ENCODE assay signal across 8 cellular contexts in genomic region chr11:116641561-116642045, GRCh38.
DNase-seq lines count a peak whose midpoint lies in the region; ATAC-seq and TF ChIP-seq lines count a peak whose summit lies in the region.

No MANE protein-coding gene starts in this region.

- no peak overlapping the region for H3K27ac Mint-ChIP-seq in memory B cell

- H3K4me3 ChIP-seq in HEK293 (ENCODE audit: low read depth, low read length) (no peak overlapping the region), ascending aorta (no peak overlapping the region)

- H3K36me3 ChIP-seq in HEK293 (ENCODE audit: control insufficient read depth in 2 of 2, insufficient read depth in 1 of 2, low read length in 2 of 2) (no peaks in the 10 kb centered on the region), ascending aorta (no peaks in the 10 kb centered on the region)

- TF ChIP-seq CTCF in HEK293 (tag by site-specific recombination; IDR thresholded peaks at IDR 0.05) = peak; percentile 72
- TF ChIP-seq CTCF in ascending aorta (IDR thresholded peaks at IDR 0.05) = peak in 1 of 3 experiments; percentile 53

- intact Hi-C loops in ascending aorta (cut with DNase I) = no loop called here

- no peak overlapping the region for H3K27ac ChIP-seq in HEK293 (ENCODE audit: extremely low read depth, low read depth, low read length)
- no peak overlapping the region for H3K27ac ChIP-seq in ascending aorta

- ATAC-seq in memory B cell (ENCODE audit: low read depth) = peak; percentile 44
- no peak for ATAC-seq in GM21367 (IDR thresholded peaks at IDR 0.05; ENCODE audit: unreplicated experiment)

- peaks cover 3% of the 10 kb centered on the region for H3K27me3 Mint-ChIP-seq in memory B cell

- H3K36me3 Mint-ChIP-seq in memory B cell = no peaks in the 10 kb centered on the region

- no peak overlapping the region for H3K4me3 Mint-ChIP-seq in memory B cell

- H3K4me1 ChIP-seq in HEK293 (ENCODE audit: control insufficient read depth, insufficient read depth, low read length) = no peaks in the 10 kb centered on the region
- H3K4me1 ChIP-seq in ascending aorta = no peaks in the 10 kb centered on the region

- DNase-seq in DMS153 treated with DMSO at 0.1 percent for 48 hours (lab: John Stamatoyannopoulos, UW; ENCODE audit: unreplicated experiment) (peak; percentile 26), NCI-H748 (lab: John Stamatoyannopoulos, UW; ENCODE audit: unreplicated experiment) (peak; percentile 76), cerebellar cortex (ENCODE audit: low spot score) (peak; percentile 44), memory B cell (ENCODE audit: low spot score in 2 of 2) (peak in 1 of 2 donors; percentile 28), ascending aorta (ENCODE audit: low spot score in 2 of 2) (no peak)
- DNase-seq in effector CD4-positive, alpha-beta T cell = no peak

- H3K27me3 ChIP-seq in ascending aorta = no peaks in the 10 kb centered on the region

- H3K9me3 ChIP-seq in HEK293 (ENCODE audit: control insufficient read depth, insufficient read depth, low read depth, low read length) (no peaks in the 10 kb centered on the region), ascending aorta (no peaks in the 10 kb centered on the region)

- H3K4me1 Mint-ChIP-seq in memory B cell = no peaks in the 10 kb centered on the region

- CTCF ChIA-PET in HEK293 (lab: Yijun Ruan, JAX) = interaction anchor here (0.5 to 3.2 kb wide), 33 partner anchors 11 to 1867 kb away, joined by 3 to 19 read pairs (median 4); no protein-coding TSS in a partner anchor

- peaks cover 1% of the 10 kb centered on the region for H3K9me3 Mint-ChIP-seq in memory B cell

- POLR2A ChIA-PET in HEK293 (lab: Yijun Ruan, JAX) = interaction anchor here (0.6 kb wide), 1 partner anchor 502 kb away, joined by 4 read pairs; no protein-coding TSS in a partner anchor

TF ChIP-seq in HEK293, 187 proteins besides CTCF, POLR2A, EP300 and RAD21:
- peak; percentile 62 for TF ChIP-seq ZNF654 (tag by site-specific recombination; IDR thresholded peaks at IDR 0.05; ENCODE audit: low read depth)
- TF ChIP-seq, protein P1, sequence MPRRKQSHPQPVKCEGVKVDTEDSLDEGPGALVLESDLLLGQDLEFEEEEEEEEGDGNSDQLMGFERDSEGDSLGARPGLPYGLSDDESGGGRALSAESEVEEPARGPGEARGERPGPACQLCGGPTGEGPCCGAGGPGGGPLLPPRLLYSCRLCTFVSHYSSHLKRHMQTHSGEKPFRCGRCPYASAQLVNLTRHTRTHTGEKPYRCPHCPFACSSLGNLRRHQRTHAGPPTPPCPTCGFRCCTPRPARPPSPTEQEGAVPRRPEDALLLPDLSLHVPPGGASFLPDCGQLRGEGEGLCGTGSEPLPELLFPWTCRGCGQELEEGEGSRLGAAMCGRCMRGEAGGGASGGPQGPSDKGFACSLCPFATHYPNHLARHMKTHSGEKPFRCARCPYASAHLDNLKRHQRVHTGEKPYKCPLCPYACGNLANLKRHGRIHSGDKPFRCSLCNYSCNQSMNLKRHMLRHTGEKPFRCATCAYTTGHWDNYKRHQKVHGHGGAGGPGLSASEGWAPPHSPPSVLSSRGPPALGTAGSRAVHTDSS (tag by site-specific recombination; IDR thresholded peaks at IDR 0.05) = no peak

Comparison
In these comparisons a context has a peak if more than half of its experiments do, and no peak if none do; other contexts are left out.
1. DNase-seq: peak in DMS153 treated with DMSO at 0.1 percent for 48 hours (single experiment), NCI-H748 (single experiment) and cerebellar cortex (single experiment); none in effector CD4-positive, alpha-beta T cell (single experiment) and ascending aorta (0 of 2).